Comparison of ENCODE assay signal across 8 cellular contexts in the genomic region with DNA sequence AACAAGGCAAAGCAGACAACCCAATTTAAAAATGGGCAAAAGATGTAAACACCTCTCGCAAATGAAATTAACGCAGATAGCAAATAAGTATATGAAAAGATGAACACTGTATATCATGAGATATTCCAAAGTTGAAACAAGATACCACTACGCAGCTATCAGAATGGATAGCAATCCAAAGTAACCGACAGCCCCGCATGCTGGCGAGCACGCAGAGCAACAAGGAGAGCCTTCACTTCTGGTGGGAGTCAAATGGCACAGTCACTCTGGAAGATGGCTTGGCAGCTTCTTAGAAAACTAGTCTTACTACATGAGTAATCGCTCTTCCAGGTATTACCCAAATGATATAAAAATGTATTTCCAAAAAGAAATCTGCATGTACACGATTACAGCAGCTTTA. TPM values are rescaled to one million over a fixed set of nuclear protein-coding genes. Genes with fewer than 3 reads are reported as not detected.
A peak's percentile ranks its signal among the peaks of the same experiment; 100 is the strongest.
DNase-seq lines count a peak whose midpoint lies in the region; TF ChIP-seq lines count a peak whose summit lies in the region.
"Had no signal": no experiment of that assay in that cellular context is flagged by ENCODE, and none has a peak within 500 bp of the region (broad histone marks: within the 10 kb centered on the region; RNA-seq: fewer than 3 reads in every experiment).

No MANE protein-coding gene starts in this region.

- H3K9me3 ChIP-seq in MM.1S (replicated peaks; ENCODE audit: insufficient read depth, low read length), result no peaks in the 10 kb centered on the region
- H3K9me3 ChIP-seq in neural progenitor cell (ENCODE audit: low read depth), result no peaks in the 10 kb centered on the region

- H4K20me1 ChIP-seq in MM.1S (ENCODE audit: insufficient read depth, low read length) (no peaks in the 10 kb centered on the region), neural progenitor cell (ENCODE audit: low read depth) (peaks cover 16% of the 10 kb centered on the region)

- DNase-seq in GM06990 (ENCODE audit: extremely low read depth, insufficient read length) (no peak), MM.1S (no peak), neural progenitor cell (ENCODE audit: low spot score) (no peak), NCI-H1105 treated with DMSO at 0.1 percent for 48 hours (lab: John Stamatoyannopoulos, UW) (no peak), posterior vena cava (ENCODE audit: low spot score) (no peak), NCI-H1930 (lab: John Stamatoyannopoulos, UW) (no peak)
- DNase-seq: stimulated activated naive CD4-positive, alpha-beta T cell treated with Interleukin-2 at 50 U/mL for 16 hours had no signal

- H2AFZ ChIP-seq in MM.1S (ENCODE audit: low read length) (no peak overlapping the region), neural progenitor cell (replicated peaks) (no peak overlapping the region)

- H3K9ac ChIP-seq in MM.1S (ENCODE audit: low read length), result no peak overlapping the region
- peak overlapping the region; percentile 95 for H3K9ac ChIP-seq in neural progenitor cell

- peaks cover 12% of the 10 kb centered on the region for H3K36me3 ChIP-seq in GM06990 (ENCODE audit: control insufficient read depth, insufficient read depth, low read length)
- H3K36me3 ChIP-seq in MM.1S (replicated peaks; ENCODE audit: insufficient read depth, low read length), result 0 out of 2 replicates have a peak, but pooled peaks cover 4% of the 10 kb centered on the region
- H3K36me3 ChIP-seq in neural progenitor cell, result no peaks in the 10 kb centered on the region

- H3K27ac Mint-ChIP-seq in dendritic cell treated with granulocyte-macrophage colony-stimulating factor and Interleukin-4, amounts not matched to agents 40 ng/mL and 50 ng/mL, for 4 days, result no peak overlapping the region
- no peak overlapping the region for H3K27ac Mint-ChIP-seq in neural progenitor cell

- H3K4me1 ChIP-seq in MM.1S (ENCODE audit: low read length) (peaks cover 6% of the 10 kb centered on the region; the same call in 1 of the 2 replicates), neural progenitor cell (peaks cover 6% of the 10 kb centered on the region)

- H3K9me2 ChIP-seq in MM.1S (replicated peaks; ENCODE audit: insufficient read depth, low read length), result no peaks in the 10 kb centered on the region

- H3K79me2 ChIP-seq in MM.1S (ENCODE audit: low read length), result peaks cover 55% of the 10 kb centered on the region
- H3K79me2 ChIP-seq in neural progenitor cell (ENCODE audit: low read depth), result peaks cover 35% of the 10 kb centered on the region

- H3K4me3 Mint-ChIP-seq in dendritic cell treated with granulocyte-macrophage colony-stimulating factor and Interleukin-4, amounts not matched to agents 40 ng/mL and 50 ng/mL, for 4 days, result peak overlapping the region; percentile 88
- H3K4me3 Mint-ChIP-seq in neural progenitor cell, result peak overlapping the region; percentile 97

- H3K4me1 Mint-ChIP-seq in dendritic cell treated with granulocyte-macrophage colony-stimulating factor and Interleukin-4, amounts not matched to agents 40 ng/mL and 50 ng/mL, for 4 days (ENCODE audit: low read depth), result peaks cover 19% of the 10 kb centered on the region
- peaks cover 18% of the 10 kb centered on the region for H3K4me1 Mint-ChIP-seq in neural progenitor cell

- H3K9me3 Mint-ChIP-seq in dendritic cell treated with granulocyte-macrophage colony-stimulating factor and Interleukin-4, amounts not matched to agents 40 ng/mL and 50 ng/mL, for 4 days, result no peaks in the 10 kb centered on the region
- H3K9me3 Mint-ChIP-seq in neural progenitor cell, result peaks cover 5% of the 10 kb centered on the region

- TF ChIP-seq CTCF in GM06990 (IDR thresholded peaks at IDR 0.05; ENCODE audit: insufficient read depth, low read length, poor library complexity, severe bottlenecking) (no peak), MM.1S (IDR thresholded peaks at IDR 0.05; ENCODE audit: low read length) (no peak), neural progenitor cell (IDR thresholded peaks at IDR 0.05) (no peak)

- peak overlapping the region; percentile 90 for H3K4me3 ChIP-seq in GM06990 (replicated peaks; ENCODE audit: low read depth, low read length)
- H3K4me3 ChIP-seq in MM.1S (ENCODE audit: low read length), result peak overlapping the region; percentile 96
- H3K4me3 ChIP-seq in neural progenitor cell, result peak overlapping the region; percentile 99

- no peak overlapping the region for H3K27ac ChIP-seq in MM.1S (ENCODE audit: low read length)
- no peak overlapping the region for H3K27ac ChIP-seq in neural progenitor cell

- peaks cover 38% of the 10 kb centered on the region for H3K36me3 Mint-ChIP-seq in dendritic cell treated with granulocyte-macrophage colony-stimulating factor and Interleukin-4, amounts not matched to agents 40 ng/mL and 50 ng/mL, for 4 days (ENCODE audit: low read depth)
- peaks cover 7% of the 10 kb centered on the region for H3K36me3 Mint-ChIP-seq in neural progenitor cell

- no peaks in the 10 kb centered on the region for H3F3A ChIP-seq in MM.1S (ENCODE audit: insufficient read depth, low read length)
- H3F3A ChIP-seq in neural progenitor cell (ENCODE audit: low read depth), result peaks cover 8% of the 10 kb centered on the region

- no peaks in the 10 kb centered on the region for H3K27me3 ChIP-seq in GM06990 (replicated peaks; ENCODE audit: control insufficient read depth, insufficient read depth, low read length)
- peaks cover 13% of the 10 kb centered on the region for H3K27me3 ChIP-seq in MM.1S (replicated peaks; ENCODE audit: insufficient read depth, low read length)
- H3K27me3 ChIP-seq in neural progenitor cell, result peaks cover 27% of the 10 kb centered on the region

- intact Hi-C loops in dendritic cell treated with granulocyte-macrophage colony-stimulating factor and Interleukin-4, amounts not matched to agents 40 ng/mL and 50 ng/mL, for 4 days (cut with micrococcal nuclease), result no loop called here
- intact Hi-C loops in posterior vena cava (cut with DNase I), result no loop called here

- H3K4me2 ChIP-seq in MM.1S (ENCODE audit: low read depth, low read length) (peak overlapping the region; percentile 56; the same call in 1 of the 2 replicates), neural progenitor cell (peak overlapping the region; percentile 93)

- H3K27me3 Mint-ChIP-seq in dendritic cell treated with granulocyte-macrophage colony-stimulating factor and Interleukin-4, amounts not matched to agents 40 ng/mL and 50 ng/mL, for 4 days, result peaks cover 4% of the 10 kb centered on the region
- H3K27me3 Mint-ChIP-seq in neural progenitor cell (ENCODE audit: insufficient read depth, low read depth), result peaks cover 2% of the 10 kb centered on the region

RNA-seq across cellular contexts. Expression of a gene that starts 1.4 kb away (rescaled TPM):
- total RNA-seq in neural progenitor cell (ENCODE audit: low replicate concordance) (64.1 and 86.4 TPM in 2 replicates), posterior vena cava (10 to 100 TPM; 63.9 to 70.1 TPM)

RNA-seq across cellular contexts. Expression of a gene that starts 6.4 kb away (rescaled TPM):
- total RNA-seq in neural progenitor cell (ENCODE audit: low replicate concordance), result not detected in 2 replicates
- not detected for total RNA-seq in posterior vena cava

RNA-seq across cellular contexts. Expression of a gene that starts 29.5 kb away (rescaled TPM):
- not detected in 2 replicates for total RNA-seq in neural progenitor cell (ENCODE audit: low replicate concordance)
- not detected for total RNA-seq in posterior vena cava
